ENCODE assay signal across 13 cellular contexts in the genomic region with DNA sequence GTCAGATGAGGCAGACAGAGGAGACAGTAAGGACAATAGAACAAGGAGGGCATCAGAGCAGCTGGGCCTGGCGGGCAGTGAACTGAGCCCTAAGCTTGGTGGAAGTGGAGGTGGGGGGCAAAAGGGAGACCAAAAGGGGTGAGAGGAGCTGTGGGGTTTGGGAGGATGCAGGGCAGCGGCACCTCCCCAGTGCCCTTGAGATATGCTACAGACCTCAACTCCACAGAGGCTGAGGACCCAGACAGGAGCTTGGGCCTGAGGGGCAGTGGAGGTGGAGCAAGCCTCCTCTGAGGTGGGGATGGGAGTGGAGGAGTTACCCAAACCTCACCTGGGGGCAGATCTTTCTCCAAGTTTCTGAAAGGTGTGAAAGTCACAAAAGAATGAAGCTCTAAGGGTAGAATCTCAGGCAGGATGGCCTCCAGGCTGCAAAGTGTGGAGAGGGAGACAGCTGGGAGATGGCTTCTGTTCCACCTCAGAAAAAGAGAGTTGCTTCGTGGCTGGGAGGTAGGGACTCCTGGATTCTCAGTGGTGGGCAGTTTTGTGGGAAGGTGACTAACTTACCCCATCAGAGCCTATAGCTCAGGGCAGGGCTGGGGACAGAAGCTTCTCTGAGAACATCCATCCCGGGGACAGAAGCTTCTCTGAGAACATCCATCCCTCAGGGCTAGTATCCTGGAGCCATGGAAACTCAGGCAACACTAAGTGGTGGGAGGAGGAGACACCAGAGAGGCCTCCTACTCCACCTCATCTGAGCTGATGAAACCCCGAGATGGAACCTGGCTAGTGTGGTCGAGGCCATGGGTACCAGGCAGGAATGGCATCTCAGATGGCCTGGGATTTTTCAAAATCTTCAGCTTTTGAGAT. TPM values are rescaled to one million over a fixed set of nuclear protein-coding genes. Genes with fewer than 3 reads are reported as not detected.
A peak's percentile ranks its signal among the peaks of the same experiment; 100 is the strongest.
DNase-seq lines count a peak whose midpoint lies in the region; ATAC-seq and TF ChIP-seq lines count a peak whose summit lies in the region.
"Had no signal": no experiment of that assay in that cellular context is flagged by ENCODE, and none has a peak within 500 bp of the region (broad histone marks: within the 10 kb centered on the region; RNA-seq: fewer than 3 reads in every experiment).

No MANE protein-coding gene starts in this region.

- H3K27me3 ChIP-seq in left ventricle myocardium inferior (ENCODE audit: low read depth): no peaks in the 10 kb centered on the region
- H3K27me3 ChIP-seq in right atrium auricular region: no peaks in the 10 kb centered on the region
- no peaks in the 10 kb centered on the region for H3K27me3 ChIP-seq in esophagus squamous epithelium
- H3K27me3 ChIP-seq: suprapubic skin had no signal

- H3K27ac Mint-ChIP-seq in activated B cell treated with CpG ODN at 0.5 μM for 24 hours: peak overlapping the region; percentile 63

- intact Hi-C loops in left ventricle myocardium inferior (cut with micrococcal nuclease): loop anchor here (10.0 kb wide), 1 partner anchor 69 kb away; the partner anchor contains the start of gene ARID3B
- intact Hi-C loops in activated B cell treated with CpG ODN at 0.5 μM for 24 hours (cut with micrococcal nuclease): loop anchor here (10.0 kb wide), 1 partner anchor 979 kb away; the partner anchor contains the start of gene NPTN
- intact Hi-C loops in esophagus squamous epithelium (cut with DNase I): loop anchor here (5.0 kb wide), 1 partner anchor 71 kb away; the partner anchor contains the start of gene ARID3B

- H3K27me3 Mint-ChIP-seq in activated B cell treated with CpG ODN at 0.5 μM for 24 hours: no peaks in the 10 kb centered on the region

- TF ChIP-seq POLR2A in esophagus squamous epithelium (IDR thresholded peaks at IDR 0.05): no peak

- H3K9me3 ChIP-seq in left ventricle myocardium inferior (replicated peaks): no peaks in the 10 kb centered on the region
- no peaks in the 10 kb centered on the region for H3K9me3 ChIP-seq in right atrium auricular region
- no peaks in the 10 kb centered on the region for H3K9me3 ChIP-seq in esophagus squamous epithelium
- H3K9me3 ChIP-seq: prostate gland, suprapubic skin had no signal

- DNase-seq in left ventricle myocardium inferior: no peak
- no peak for DNase-seq in right atrium auricular region (ENCODE audit: low spot score)
- no peak for DNase-seq in activated B cell treated with CpG ODN at 0.5 μM for 24 hours
- DNase-seq in left kidney (ENCODE audit: low read depth, low spot score): peak; percentile 48
- no peak for DNase-seq in AG08396 (ENCODE audit: low spot score)
- no peak for DNase-seq in esophagus squamous epithelium (lab: John Stamatoyannopoulos, UW)
- no peak for DNase-seq in NCI-H82 (lab: John Stamatoyannopoulos, UW)
- DNase-seq: central memory CD4-positive, alpha-beta T cell; stimulated activated CD4-positive, alpha-beta T cell treated with anti-CD3 and anti-CD28 coated beads, Interleukin-4, amount 100 ng/mL, for 1 hour had no signal

- TF ChIP-seq CTCF in left ventricle myocardium inferior (IDR thresholded peaks at IDR 0.05; ENCODE audit: borderline replicate concordance): no peak
- no peak for TF ChIP-seq CTCF in right atrium auricular region (IDR thresholded peaks at IDR 0.05)
- TF ChIP-seq CTCF in activated B cell treated with CpG ODN at 0.5 μM for 24 hours (IDR thresholded peaks at IDR 0.05): no peak
- TF ChIP-seq CTCF in esophagus squamous epithelium (IDR thresholded peaks at IDR 0.05): no peak

- H3K4me1 ChIP-seq in left ventricle myocardium inferior (peaks cover 64% of the 10 kb centered on the region), right atrium auricular region (peaks cover 0 to 44% of the 10 kb centered on the region in 2 donors), esophagus squamous epithelium (peaks cover 16 to 52% (median 19%) of the 10 kb centered on the region in 3 donors)

- H3K36me3 ChIP-seq in left ventricle myocardium inferior: no peaks in the 10 kb centered on the region
- no peaks in the 10 kb centered on the region for H3K36me3 ChIP-seq in right atrium auricular region
- H3K36me3 ChIP-seq in esophagus squamous epithelium: peaks cover 0 to 2% (median 0%) of the 10 kb centered on the region in 3 donors
- H3K36me3 ChIP-seq: prostate gland, suprapubic skin had no signal

- POLR2A ChIA-PET in activated B cell treated with CpG ODN at 0.5 μM for 24 hours (lab: Charles Lee): interaction anchor here (0.7 to 4.5 kb wide), 5 partner anchors 14 to 164 kb away, joined by 3 to 37 read pairs (median 8); partner anchors contain the start of genes ARID3B and UBL7

- peak overlapping the region; percentile 28 for H3K4me3 Mint-ChIP-seq in activated B cell treated with CpG ODN at 0.5 μM for 24 hours

- peak overlapping the region; percentile 97 for H3K27ac ChIP-seq in left ventricle myocardium inferior (replicated peaks)
- H3K27ac ChIP-seq in right atrium auricular region: no peak overlapping the region
- H3K27ac ChIP-seq in esophagus squamous epithelium: peak overlapping the region in 1 of 4 donors; percentile 99

- peaks cover 18% of the 10 kb centered on the region for H3K4me1 Mint-ChIP-seq in activated B cell treated with CpG ODN at 0.5 μM for 24 hours

- H3K4me3 ChIP-seq in left ventricle myocardium inferior (no peak overlapping the region), right atrium auricular region (no peak overlapping the region), esophagus squamous epithelium (no peak overlapping the region)

- no peaks in the 10 kb centered on the region for H3K9me3 Mint-ChIP-seq in activated B cell treated with CpG ODN at 0.5 μM for 24 hours

- 60 to 73% methylated on average over 5 to 6 of the region's 6 CpGs for WGBS in esophagus squamous epithelium, 2 donors

- H3K36me3 Mint-ChIP-seq in activated B cell treated with CpG ODN at 0.5 μM for 24 hours (ENCODE audit: low read depth): peaks cover 6% of the 10 kb centered on the region

- no peak for ATAC-seq in activated B cell treated with CpG ODN at 0.5 μM for 24 hours (ENCODE audit: low read depth)
- ATAC-seq in GM21515 (IDR thresholded peaks at IDR 0.05; ENCODE audit: unreplicated experiment): no peak
- ATAC-seq: SK-N-SH treated with all-trans-retinoic acid at 6 μM for 48 hours had no signal

- CTCF ChIA-PET in activated B cell treated with CpG ODN at 0.5 μM for 24 hours (lab: Charles Lee): interaction anchor here (0.9 to 10.6 kb wide), 3 partner anchors 19 to 187 kb away, joined by 3 to 136 read pairs (median 5); no protein-coding TSS in a partner anchor

RNA-seq across cellular contexts. Expression of gene CLK3, which starts 2.3 kb away (rescaled TPM):
- 53.1 TPM for total RNA-seq in left ventricle myocardium inferior
- total RNA-seq in right atrium auricular region: 10 to 100 TPM; 52.8 to 59.2 TPM
- total RNA-seq in activated B cell treated with CpG ODN at 0.5 μM for 24 hours: 100 and 116 TPM in 2 replicates
- 100 to 1,000 TPM in 1 of 4 donors, 10 to 100 TPM in 3; 46.8 to 105 (median 58.0) TPM for total RNA-seq in esophagus squamous epithelium
